ENCODE assay signal across 1 cellular context in the genomic region with DNA sequence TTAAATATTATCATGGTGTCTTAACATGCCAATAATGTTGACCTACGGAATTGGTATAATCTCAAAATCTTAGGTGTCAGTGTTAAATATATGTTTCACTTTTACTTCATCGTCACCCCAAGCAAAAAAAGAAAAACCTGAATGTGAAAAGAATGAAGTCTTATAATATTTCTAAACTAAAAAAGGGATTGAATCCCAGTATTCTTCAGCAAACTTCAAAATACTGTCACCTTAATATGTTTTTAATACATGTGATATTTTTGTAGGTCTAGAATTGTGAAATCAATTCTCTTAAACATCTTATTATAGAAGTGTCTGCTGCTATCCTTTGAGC.
TF ChIP-seq lines count a peak whose summit lies in the region.

No MANE protein-coding gene starts in this region.

TF ChIP-seq in HEK293, 187 proteins besides CTCF, POLR2A, EP300 and RAD21:
- no peak for TF ChIP-seq ZSCAN16 (tag by site-specific recombination; IDR thresholded peaks at IDR 0.05)
- TF ChIP-seq, protein P1, sequence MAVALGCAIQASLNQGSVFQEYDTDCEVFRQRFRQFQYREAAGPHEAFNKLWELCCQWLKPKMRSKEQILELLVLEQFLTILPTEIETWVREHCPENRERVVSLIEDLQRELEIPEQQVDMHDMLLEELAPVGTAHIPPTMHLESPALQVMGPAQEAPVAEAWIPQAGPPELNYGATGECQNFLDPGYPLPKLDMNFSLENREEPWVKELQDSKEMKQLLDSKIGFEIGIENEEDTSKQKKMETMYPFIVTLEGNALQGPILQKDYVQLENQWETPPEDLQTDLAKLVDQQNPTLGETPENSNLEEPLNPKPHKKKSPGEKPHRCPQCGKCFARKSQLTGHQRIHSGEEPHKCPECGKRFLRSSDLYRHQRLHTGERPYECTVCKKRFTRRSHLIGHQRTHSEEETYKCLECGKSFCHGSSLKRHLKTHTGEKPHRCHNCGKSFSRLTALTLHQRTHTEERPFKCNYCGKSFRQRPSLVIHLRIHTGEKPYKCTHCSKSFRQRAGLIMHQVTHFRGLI (tag by site-specific recombination; IDR thresholded peaks at IDR 0.05), result peak; percentile 1; the same call in 1 of the 2 replicates
